ENCODE assay signal across 1 cellular context in the genomic region with DNA sequence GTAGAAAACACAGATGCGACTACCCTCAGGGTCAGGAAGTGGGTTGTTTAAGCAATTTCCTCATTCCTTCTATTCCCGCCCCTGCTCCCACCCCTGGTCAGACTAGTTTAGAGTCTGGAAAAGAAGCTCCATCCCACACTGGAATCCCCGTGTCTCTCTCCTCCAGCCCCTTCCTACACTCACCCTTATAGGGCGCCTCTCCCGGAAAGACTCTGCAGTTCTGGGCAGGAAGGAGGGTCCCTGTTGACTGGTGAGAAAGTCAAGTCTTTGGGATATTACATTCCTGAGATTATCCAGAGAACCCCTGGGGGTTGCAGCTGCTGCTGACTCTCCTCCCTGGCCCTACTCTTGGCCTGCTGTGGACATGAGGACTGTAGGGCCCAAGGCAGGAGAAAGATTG.
TF ChIP-seq lines count a peak whose summit lies in the region.

No MANE protein-coding gene starts in this region.

TF ChIP-seq in H1, 55 proteins besides CTCF, POLR2A, EP300 and RAD21:
- TF ChIP-seq JUN (IDR thresholded peaks at IDR 0.05; ENCODE audit: low read depth, low read length) (no peak), TCF12 (IDR thresholded peaks at IDR 0.05; ENCODE audit: low read depth, low read length) (0 out of 2 replicates have a peak, but pooled peaks have one; percentile 35), KDM4A (IDR thresholded peaks at IDR 0.05; ENCODE audit: low read depth, low read length, severe bottlenecking) (no peak), ASH2L (IDR thresholded peaks at IDR 0.05; ENCODE audit: low read length) (no peak)
- TF ChIP-seq, protein P1, sequence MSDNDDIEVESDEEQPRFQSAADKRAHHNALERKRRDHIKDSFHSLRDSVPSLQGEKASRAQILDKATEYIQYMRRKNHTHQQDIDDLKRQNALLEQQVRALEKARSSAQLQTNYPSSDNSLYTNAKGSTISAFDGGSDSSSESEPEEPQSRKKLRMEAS (IDR thresholded peaks at IDR 0.05), result no peak
